In genomic region chr12:47391566-47391965, GRCh38 we compare ENCODE assay signal across 1 cellular context.
TF ChIP-seq lines count a peak whose summit lies in the region.

No MANE protein-coding gene starts in this region.

TF ChIP-seq in WTC11, 78 proteins besides CTCF, POLR2A, EP300 and RAD21 (continued from another document):
- TF ChIP-seq FOXP4 (CRISPR knock-in tag; IDR thresholded peaks at IDR 0.05) (no peak), ZNF396 (CRISPR knock-in tag; IDR thresholded peaks at IDR 0.05; ENCODE audit: borderline replicate concordance) (no peak)
